Comparison of ENCODE assay signal across 13 cellular contexts in the genomic region with DNA sequence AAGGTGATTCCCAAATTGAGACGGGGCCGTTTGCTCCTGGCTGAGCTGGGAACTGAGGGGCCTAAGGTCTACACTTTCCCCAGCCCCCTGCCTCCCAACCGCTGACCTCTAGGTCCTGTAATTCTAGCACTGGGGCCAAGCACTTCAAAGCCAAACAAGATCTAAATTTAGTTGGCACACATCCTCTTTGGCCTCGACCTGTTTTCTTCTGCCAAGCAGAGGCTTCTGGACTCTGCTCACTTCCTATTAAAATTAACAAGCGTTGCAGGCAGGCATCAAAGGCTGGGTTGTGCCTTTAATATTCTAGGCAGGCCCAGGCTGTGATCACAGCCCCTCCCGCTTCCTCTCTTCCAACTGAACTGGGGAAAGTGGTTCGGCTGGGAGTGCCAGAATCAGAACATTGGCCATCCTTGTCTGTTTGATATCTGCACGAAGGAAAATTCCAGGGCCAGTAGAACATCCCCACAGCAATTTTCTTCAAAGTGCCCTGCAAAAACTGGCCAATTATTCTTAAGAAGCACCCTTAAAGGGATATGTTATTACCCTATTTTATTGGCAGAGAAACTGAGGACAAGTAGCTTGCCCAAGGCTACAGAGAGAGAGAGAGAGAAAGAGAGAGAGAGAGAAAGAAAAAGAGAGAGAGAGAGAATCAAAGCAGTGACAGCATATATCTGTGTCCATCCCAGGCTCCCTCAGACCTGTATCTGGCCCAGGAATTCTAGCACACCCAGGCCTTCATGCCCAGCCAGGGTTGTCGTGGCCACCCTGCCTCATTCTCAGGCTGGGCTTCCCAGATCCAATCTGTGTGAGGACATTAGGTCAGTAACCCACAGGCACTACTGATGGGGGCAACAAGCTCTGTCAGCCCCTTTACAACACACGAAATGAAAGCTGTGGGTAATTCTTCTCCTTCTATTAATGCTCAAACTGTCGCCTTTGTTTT. TPM values are rescaled to one million over a fixed set of nuclear protein-coding genes. Genes with fewer than 3 reads are reported as not detected.
DNase-seq lines count a peak whose midpoint lies in the region; ATAC-seq and TF ChIP-seq lines count a peak whose summit lies in the region.
"Had no signal": no experiment of that assay in that cellular context is flagged by ENCODE, and none has a peak within 500 bp of the region (broad histone marks: within the 10 kb centered on the region; RNA-seq: fewer than 3 reads in every experiment).

No MANE protein-coding gene starts in this region.

- WGBS in aorta, 2 donors, result 38 to 46% methylated on average over 11 of the region's 11 CpGs

- no TSS peak for BruUV-seq in MCF 10A (replicated peaks; lab: Mats Ljungman, UMichigan)

- H3K36me3 ChIP-seq in breast epithelium, result no peaks in the 10 kb centered on the region
- no peaks in the 10 kb centered on the region for H3K36me3 ChIP-seq in vagina
- H3K36me3 ChIP-seq in aorta (ENCODE audit: control insufficient read depth in 1 of 2, insufficient read depth in 2 of 2, low read length in 1 of 2), result no peaks in the 10 kb centered on the region

- POLR2A ChIA-PET in MCF 10A (lab: Yijun Ruan, JAX), result no interaction called here

- H3K4me1 Mint-ChIP-seq in MCF 10A (ENCODE audit: insufficient read depth, unreplicated experiment), result peaks cover 18% of the 10 kb centered on the region

- H3K9me3 ChIP-seq in breast epithelium (no peaks in the 10 kb centered on the region), vagina (no peaks in the 10 kb centered on the region), aorta (ENCODE audit: control insufficient read depth, low read length) (no peaks in the 10 kb centered on the region)

- no peak overlapping the region for H3K4me3 Mint-ChIP-seq in MCF 10A (ENCODE audit: unreplicated experiment)

- TF ChIP-seq CTCF in breast epithelium (IDR thresholded peaks at IDR 0.05) (no peak), MCF 10A (IDR thresholded peaks at IDR 0.05; ENCODE audit: unreplicated experiment) (no peak), vagina (IDR thresholded peaks at IDR 0.05) (no peak)

- no peak for ATAC-seq in GM19328 (IDR thresholded peaks at IDR 0.05; ENCODE audit: unreplicated experiment)
- no peak for ATAC-seq in aorta (ENCODE audit: low FRiP score)

- CTCF ChIA-PET in MCF 10A (lab: Yijun Ruan, JAX), result no interaction called here

- H3K36me3 Mint-ChIP-seq in MCF 10A (ENCODE audit: insufficient read depth, unreplicated experiment), result no peaks in the 10 kb centered on the region

- H3K4me3 ChIP-seq in breast epithelium (no peak overlapping the region), vagina (no peak overlapping the region), aorta (ENCODE audit: low read length in 2 of 2) (no peak overlapping the region)

- DNase-seq in breast epithelium (ENCODE audit: low spot score in 2 of 2), result peak in 1 of 2 donors; percentile 42
- DNase-seq in MCF 10A (ENCODE audit: unreplicated experiment), result no peak
- DNase-seq in cerebellum (ENCODE audit: low spot score), result peak; percentile 35
- peak; percentile 89 for DNase-seq in midbrain (lab: John Stamatoyannopoulos, UW)
- no peak for DNase-seq in vagina (ENCODE audit: extremely low spot score in 2 of 2)
- no peak for DNase-seq in aorta
- DNase-seq in effector CD4-positive, alpha-beta T cell, result no peak
- DNase-seq: ACHN; NCI-H1092 treated with DMSO at 0.1 percent for 48 hours; stimulated activated CD4-positive, alpha-beta T cell treated with anti-CD3 and anti-CD28 coated beads, Interleukin-2, amount 100 ng/mL, for 24 hours; trophoblast cell had no signal

- H3K27ac Mint-ChIP-seq in MCF 10A (ENCODE audit: low read depth, unreplicated experiment), result no peak overlapping the region

- TF ChIP-seq POLR2A in breast epithelium (IDR thresholded peaks at IDR 0.05) (no peak), vagina (IDR thresholded peaks at IDR 0.05) (no peak)

- H3K4me1 ChIP-seq in breast epithelium (no peaks in the 10 kb centered on the region), vagina (peaks cover 60% of the 10 kb centered on the region), aorta (ENCODE audit: control insufficient read depth in 1 of 2, insufficient read depth in 2 of 2, low read length in 2 of 2) (no peaks in the 10 kb centered on the region)

- H3K9me3 Mint-ChIP-seq in MCF 10A (ENCODE audit: unreplicated experiment), result peaks cover 7% of the 10 kb centered on the region

- H3K27ac ChIP-seq in breast epithelium (peak overlapping the region; percentile 1 to 26), vagina (peak overlapping the region; percentile 72), aorta (ENCODE audit: low read depth in 1 of 2, low read length in 2 of 2) (no peak overlapping the region)

- intact Hi-C loops in breast epithelium (cut with DNase I; ENCODE audit: low total_unique reads), result no loop called here
- intact Hi-C loops in MCF 10A (cut with micrococcal nuclease), result no loop called here
- intact Hi-C loops in vagina (cut with DNase I), result no loop called here
- intact Hi-C loops in aorta (cut with DNase I), result no loop called here

- peaks cover 11% of the 10 kb centered on the region for H3K27me3 Mint-ChIP-seq in MCF 10A (ENCODE audit: insufficient read depth, unreplicated experiment)

- H3K27me3 ChIP-seq in breast epithelium (no peaks in the 10 kb centered on the region), vagina (no peaks in the 10 kb centered on the region), aorta (ENCODE audit: control insufficient read depth in 1 of 2, insufficient read depth in 2 of 2, low read length in 1 of 2) (no peaks in the 10 kb centered on the region)

RNA-seq across cellular contexts. Expression of a gene that starts 12.8 kb away (rescaled TPM):
- total RNA-seq in breast epithelium (not detected), MCF 10A (2022) (not detected in 2 replicates), cerebellum (not detected), vagina (25.8 TPM), aorta (not detected)
- not detected for polyA plus RNA-seq in aorta
- total RNA-seq: RPMI7951 had no signal

RNA-seq across cellular contexts. Expression of a gene that starts 32.2 kb away (rescaled TPM):
- total RNA-seq in breast epithelium, result 10 to 100 TPM; 42.6 to 80.5 (median 56.2) TPM
- 23.9 and 25.8 TPM in 2 replicates for total RNA-seq in MCF 10A (2022)
- 80.1 TPM for total RNA-seq in cerebellum
- total RNA-seq in vagina, result 89.9 TPM
- 10 to 100 TPM; 40.3 to 41.0 TPM for total RNA-seq in aorta
- 100 to 1,000 TPM in 1 of 2 donors, 10 to 100 TPM in 1; 32.3 to 125 TPM for polyA plus RNA-seq in aorta

RNA-seq across cellular contexts. Expression of a gene that starts 37.3 kb away (rescaled TPM):
- not detected for total RNA-seq in breast epithelium
- not detected in 2 replicates for total RNA-seq in MCF 10A (2022)
- total RNA-seq in cerebellum, result 7.5 TPM
- 12.8 TPM for total RNA-seq in vagina
- total RNA-seq in aorta, result 1 to 10 TPM in 1 of 2 donors, not detected in 1; 1.6 TPM
- polyA plus RNA-seq in aorta, result not detected
- total RNA-seq: RPMI7951 had no signal

RNA-seq across cellular contexts. Expression of a gene that starts 56.3 kb away (rescaled TPM):
- 100 to 1,000 TPM; 352 to 543 (median 428) TPM for total RNA-seq in breast epithelium
- 2,490 and 3,582 TPM in 2 replicates for total RNA-seq in MCF 10A (2022)
- 3.4 TPM for total RNA-seq in cerebellum
- total RNA-seq in vagina, result 661 TPM
- 1,000 to 10,000 TPM in 1 of 2 donors, 100 to 1,000 TPM in 1; 146 to 1,375 TPM for total RNA-seq in aorta
- 1,000 to 10,000 TPM in 1 of 2 donors, 100 to 1,000 TPM in 1; 320 to 1,681 TPM for polyA plus RNA-seq in aorta

Comparison
In these comparisons a context has a peak if more than half of its experiments do, and no peak if none do; other contexts are left out.
1. DNase-seq: peak in cerebellum (single experiment) and midbrain (single experiment); none in MCF 10A (single experiment), vagina (0 of 2), aorta (0 of 2) and effector CD4-positive, alpha-beta T cell (single experiment).
2. H3K27ac ChIP-seq: peak in breast epithelium (2 of 2) and vagina (single experiment); none in aorta (0 of 2).
3. RNA of a gene that starts 12.8 kb away (total RNA-seq): 25.8 TPM in vagina (single experiment); not detected in breast epithelium, not detected in MCF 10A, not detected in cerebellum (single experiment) and not detected in aorta; every median in the first group is over 10 times any median in the second.